Comparison of ENCODE assay signal across 23 cellular contexts in the genomic region with DNA sequence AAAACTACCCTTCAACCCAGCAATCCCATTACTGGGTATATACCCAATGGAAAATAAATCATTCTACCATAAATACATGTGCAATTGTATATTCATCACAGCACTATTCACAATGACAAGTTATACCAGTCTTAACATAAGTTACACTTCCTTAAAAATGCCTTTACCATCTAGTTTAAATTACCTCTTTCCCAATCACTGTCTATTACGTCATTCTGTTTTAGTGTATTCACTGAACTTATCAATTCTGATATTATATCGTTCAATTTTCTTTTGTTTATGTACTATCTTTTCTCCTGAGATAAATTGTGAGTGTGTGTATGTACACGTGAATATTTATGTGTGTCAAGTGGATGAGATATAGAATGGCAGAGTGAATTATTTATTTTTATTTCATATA.
"Had no signal": no experiment of that assay in that cellular context is flagged by ENCODE, and none has a peak within 500 bp of the region (broad histone marks: within the 10 kb centered on the region; RNA-seq: fewer than 3 reads in every experiment).

No MANE protein-coding gene starts in this region.

- H3K27ac ChIP-seq: esophagus squamous epithelium, lower lobe of right lung, prostate gland, right atrium auricular region, sigmoid colon, stomach, tibial artery, upper lobe of left lung had no signal

- FAIRE-seq: endometrium, frontal cortex, keratinocyte, urothelium cell line had no signal

- DNase-seq: cortex of kidney; effector memory CD8-positive, alpha-beta T cell; erythroblast; esophagus squamous epithelium; head of caudate nucleus; left ventricle myocardium superior; lower lobe of right lung; naive thymus-derived CD8-positive, alpha-beta T cell; nephron progenitor cell; nucleus accumbens; sigmoid colon; stimulated activated CD4-positive, alpha-beta T cell treated with anti-CD3 and anti-CD28 coated beads, Interleukin-2, amount 100 ng/mL, for 24 hours; stimulated activated CD4-positive, alpha-beta T cell treated with anti-CD3 and anti-CD28 coated beads, Interleukin-4, amount 100 ng/mL, for 24 hours; stimulated activated naive CD4-positive, alpha-beta T cell treated with Interleukin-2 at 50 U/mL for 16 hours; stomach; tibial artery; upper lobe of left lung had no signal
